In the genomic region with DNA sequence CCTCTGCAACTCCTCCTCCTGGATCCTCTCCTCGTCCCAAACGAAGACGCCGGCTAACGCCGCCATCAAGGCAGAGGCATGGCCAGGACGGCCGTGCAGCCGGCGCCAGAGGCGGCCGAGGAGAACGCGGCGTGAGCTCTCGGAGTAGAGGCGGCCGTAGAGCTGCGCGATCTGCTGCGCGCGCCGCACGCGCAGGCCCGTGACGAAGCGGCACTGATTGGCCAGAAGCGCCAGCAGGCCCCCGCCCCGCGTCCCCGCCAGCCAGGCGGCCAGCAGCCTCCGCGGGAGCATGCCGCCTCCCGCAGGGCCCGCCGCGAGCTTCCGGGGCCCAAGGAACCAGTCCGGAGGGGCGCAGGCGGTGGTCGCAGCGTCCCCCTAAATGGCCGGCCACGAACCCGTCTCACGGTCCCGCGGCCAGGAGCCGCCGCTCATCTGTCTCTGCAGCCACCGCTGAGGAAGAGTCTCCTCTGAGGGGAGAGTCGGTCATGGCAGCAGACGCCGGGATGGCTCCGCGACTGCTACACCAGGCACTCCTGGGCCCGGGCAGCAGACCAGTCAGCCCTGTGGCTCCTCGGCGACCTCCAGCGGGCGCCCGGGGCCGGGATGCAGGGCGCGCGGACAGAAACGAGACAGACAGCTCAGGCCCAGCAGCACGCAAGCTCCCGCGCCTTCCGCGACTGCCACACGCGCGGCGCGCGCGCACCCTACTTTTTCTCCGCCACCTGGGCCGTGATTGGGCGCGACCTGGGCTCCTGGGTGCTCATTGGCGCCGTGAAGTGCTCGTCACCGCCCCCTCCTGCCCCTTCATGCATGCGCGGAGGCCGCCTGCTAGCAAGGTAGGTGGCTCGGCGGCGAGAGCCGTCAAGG, we compare ENCODE assay signal across 7 cellular contexts. TPM values are rescaled to one million over a fixed set of nuclear protein-coding genes. Genes with fewer than 3 reads are reported as not detected.
DNase-seq lines count a peak whose midpoint lies in the region; ATAC-seq, FAIRE-seq and TF ChIP-seq lines count a peak whose summit lies in the region.

Gene STARD7, minus strand, starts transcription at position 684 of the 867 bp plus-strand sequence. Its CDS starts 393 bp downstream, at position 291.

- H4K20me1 ChIP-seq in hepatocyte (ENCODE audit: insufficient read depth, poor library complexity, severe bottlenecking): peaks cover 44% of the 10 kb centered on the region

- no peaks in the 10 kb centered on the region for H3K9me2 ChIP-seq in hepatocyte (replicated peaks; ENCODE audit: insufficient read depth)

- H2AFZ ChIP-seq in hepatocyte: peak within 1 kb of the TSS; percentile 86

- peak; percentile 90 for ATAC-seq in HG02981 (IDR thresholded peaks at IDR 0.05; ENCODE audit: unreplicated experiment)

- no peaks in the 10 kb centered on the region for H3K9me3 ChIP-seq in hepatocyte (ENCODE audit: low read depth)

- H3K36me3 ChIP-seq in hepatocyte (replicated peaks; ENCODE audit: insufficient read depth, low read depth): no peaks in the 10 kb centered on the region

- peaks cover 59% of the 10 kb centered on the region for H3K79me2 ChIP-seq in hepatocyte

- FAIRE-seq in GM18507 (lab: Jason Lieb, UNC): peak; percentile 82

- H3K4me3 ChIP-seq in hepatocyte: peak within 1 kb of the TSS; percentile 65

- H3K27me3 ChIP-seq in hepatocyte: no peaks in the 10 kb centered on the region

- H3K4me1 ChIP-seq in hepatocyte (ENCODE audit: insufficient read depth): peaks cover 39% of the 10 kb centered on the region

- H3K4me2 ChIP-seq in hepatocyte: peak within 1 kb of the TSS; percentile 91

- no peak for TF ChIP-seq CTCF in hepatocyte (IDR thresholded peaks at IDR 0.05; ENCODE audit: poor library complexity)

- H3K27ac ChIP-seq in hepatocyte: peak within 1 kb of the TSS; percentile 99

- WGBS in hepatocyte (ENCODE audit: low lambda C conversion rate, missing lambda C conversion rate): 2% methylated on average over 91 of the region's 100 CpGs

- peak; percentile 90 for DNase-seq in GM18507 (ENCODE audit: extremely low spot score, insufficient read length, low read depth)
- DNase-seq in NCI-H2081 (lab: John Stamatoyannopoulos, UW): peak; percentile 97 to 98
- DNase-seq in T1000 (lab: John Stamatoyannopoulos, UW): peak; percentile 94
- DNase-seq in astrocyte of the hippocampus (ENCODE audit: low read depth, low spot score): peak; percentile 100
- DNase-seq in hepatocyte (ENCODE audit: low spot score): peak; percentile 99
- peak; percentile 100 for DNase-seq in retina

RNA-seq across cellular contexts. Expression of gene STARD7, which starts in this region (rescaled TPM):
- 119 and 138 TPM in 2 replicates for total RNA-seq in hepatocyte
- polyA plus RNA-seq in hepatocyte: 92.8 and 101 TPM in 2 replicates

Comparison
In these comparisons a context has a peak if more than half of its experiments do, and no peak if none do; other contexts are left out.
1. Peak in every context shown above with its lines: DNase-seq, ATAC-seq, H3K4me3 ChIP-seq and H3K27ac ChIP-seq.